8 cellular contexts compared by ENCODE assay signal in the genomic region with DNA sequence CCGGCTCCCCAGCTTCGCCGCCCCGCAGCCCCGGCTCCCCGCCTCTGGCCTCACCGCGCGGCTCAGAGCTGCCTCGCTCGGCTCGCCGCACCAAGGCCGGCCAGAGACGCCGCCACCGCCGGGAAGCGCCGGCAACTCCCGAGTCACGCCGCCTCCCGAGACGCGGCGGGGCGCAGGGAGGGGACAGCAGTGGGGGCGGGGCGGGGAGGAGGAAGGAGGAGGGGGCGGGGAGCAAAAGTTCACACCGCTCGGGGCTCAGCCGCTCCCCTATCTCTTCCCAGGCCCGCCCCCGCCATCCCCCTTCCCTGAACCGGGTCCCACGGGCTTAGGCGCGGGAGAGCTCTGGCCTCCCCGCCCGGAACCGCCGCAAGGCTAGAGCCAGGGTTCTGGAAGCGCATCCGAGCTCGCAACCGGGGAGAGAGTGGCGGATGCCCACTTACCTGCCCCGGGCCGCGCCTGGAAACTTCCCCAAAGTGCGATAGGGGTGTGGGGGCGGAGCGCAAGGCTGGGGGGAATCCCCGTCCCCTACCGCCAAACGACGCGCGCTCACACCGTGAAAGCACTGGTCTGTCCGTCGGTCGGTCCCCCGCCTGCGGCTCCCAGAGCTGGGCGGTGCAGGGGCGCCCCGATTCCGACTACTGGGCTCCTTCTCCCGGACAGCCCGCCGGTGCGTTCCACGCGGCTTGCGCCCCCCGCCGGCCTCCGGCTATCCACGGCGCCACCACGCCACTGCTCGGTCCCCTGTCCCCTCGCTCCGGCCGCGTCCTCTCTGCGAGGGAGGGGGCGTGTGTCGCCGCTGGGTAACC. TPM values are rescaled to one million over a fixed set of nuclear protein-coding genes. Genes with fewer than 3 reads are reported as not detected.
DNase-seq lines count a peak whose midpoint lies in the region; ATAC-seq, FAIRE-seq and TF ChIP-seq lines count a peak whose summit lies in the region.

No MANE protein-coding gene starts in this region.

- H3K36me3 ChIP-seq in BE2C: no peaks in the 10 kb centered on the region; the same call in 1 of the 2 replicates
- no peaks in the 10 kb centered on the region for H3K36me3 ChIP-seq in duodenal mucosa (ENCODE audit: control insufficient read depth in 1 of 2, insufficient read depth in 2 of 2, low read length in 2 of 2)

- H3K9ac ChIP-seq in duodenal mucosa (ENCODE audit: low read depth in 1 of 2, low read length in 2 of 2): peak overlapping the region; percentile 39 to 64

- TF ChIP-seq CTCF in BE2C (IDR thresholded peaks at IDR 0.05; ENCODE audit: low read depth, low read length): no peak

- H3K9me3 ChIP-seq in BE2C (peaks cover 3% of the 10 kb centered on the region; the same call in 1 of the 2 replicates), duodenal mucosa (ENCODE audit: control insufficient read depth in 1 of 2, low read length in 2 of 2) (peaks cover 4 to 6% of the 10 kb centered on the region in 2 donors)

- peaks cover 37% of the 10 kb centered on the region for H3K27me3 ChIP-seq in BE2C
- H3K27me3 ChIP-seq in duodenal mucosa (ENCODE audit: control insufficient read depth in 1 of 2, insufficient read depth in 2 of 2, low read length in 2 of 2): peaks cover 35 to 49% of the 10 kb centered on the region in 2 donors

- H3K4me3 ChIP-seq in BE2C (ENCODE audit: low read depth, low read length) (peak overlapping the region; percentile 64), duodenal mucosa (ENCODE audit: low read depth in 1 of 2, low read length in 2 of 2) (peak overlapping the region; percentile 60 to 75)

- peak overlapping the region; percentile 70 for H3K27ac ChIP-seq in duodenal mucosa (ENCODE audit: low read depth, low read length)
- peak overlapping the region; percentile 55 for H3K27ac ChIP-seq in substantia nigra (ENCODE audit: low read depth, low read length, poor library complexity, severe bottlenecking)

- no peak for ATAC-seq in GM18517 (IDR thresholded peaks at IDR 0.05; ENCODE audit: unreplicated experiment)

- H3K4me1 ChIP-seq in BE2C: peaks cover 15% of the 10 kb centered on the region; the same call in 1 of the 2 replicates
- peaks cover 36 to 52% of the 10 kb centered on the region in 2 donors for H3K4me1 ChIP-seq in duodenal mucosa (ENCODE audit: control insufficient read depth in 1 of 2, insufficient read depth in 2 of 2, low read length in 2 of 2)

- DNase-seq in BE2C (peak; percentile 49), GM19239 (ENCODE audit: insufficient read length, low spot score) (peak; percentile 62), RPMI7951 (ENCODE audit: low read depth) (peak; percentile 70), lung microvascular endothelial cell (ENCODE audit: low read depth in 2 of 2) (peak; percentile 42 to 62), substantia nigra (lab: John Stamatoyannopoulos, UW) (peak in 37 of 49 donors; percentile 21 to 77 (median 49)), NCI-H526 treated with DMSO at 0.1 percent for 48 hours (lab: John Stamatoyannopoulos, UW) (no peak)

- FAIRE-seq in GM19239 (lab: Jason Lieb, UNC): no peak

RNA-seq across cellular contexts. Expression of a gene that starts 0.9 kb away (rescaled TPM):
- polyA plus RNA-seq in BE2C (2012; ENCODE audit: insufficient read depth, insufficient read length, low read depth): 32.1 TPM
- total RNA-seq in RPMI7951 (2014; rRNA removed; shearing (Covaris generic)): 26.2 and 36.4 TPM in 2 replicates
- total RNA-seq in lung microvascular endothelial cell: 60.1 and 105 TPM in 2 replicates
